In the genomic region with DNA sequence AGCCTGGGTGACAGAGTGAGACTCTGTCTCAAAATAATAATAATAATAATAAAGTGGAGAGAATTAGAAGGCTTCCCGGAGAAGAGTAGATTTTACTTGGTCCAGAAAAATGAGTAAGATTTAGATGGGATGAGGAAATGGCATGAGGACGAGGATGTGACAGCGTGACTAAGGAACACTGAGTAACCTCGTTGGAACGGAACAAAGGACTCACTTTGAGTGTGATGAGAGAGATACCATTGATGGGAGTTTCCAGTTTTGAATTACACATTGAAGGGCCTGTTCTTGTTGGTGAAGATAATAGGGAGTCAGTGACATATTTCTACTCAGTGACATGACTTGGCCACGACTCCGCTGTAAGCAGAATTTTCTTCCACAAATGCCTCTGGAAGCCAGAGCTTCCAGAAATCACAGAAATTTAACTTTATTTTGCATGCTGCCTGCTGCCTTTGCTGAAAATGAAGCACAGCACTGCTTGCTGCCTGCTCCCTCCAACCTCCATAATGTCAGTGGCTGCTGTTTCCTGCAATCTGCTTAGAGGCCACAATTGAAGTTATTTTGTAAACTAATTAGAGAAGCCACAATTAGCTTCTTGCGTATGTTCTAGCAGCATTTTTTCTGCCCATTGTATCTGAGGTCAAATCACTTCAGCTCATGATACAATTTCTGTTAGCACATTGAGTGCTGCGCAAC, we compare ENCODE assay signal across 13 cellular contexts. TPM values are rescaled to one million over a fixed set of nuclear protein-coding genes. Genes with fewer than 3 reads are reported as not detected.
A peak's percentile ranks its signal among the peaks of the same experiment; 100 is the strongest.
DNase-seq lines count a peak whose midpoint lies in the region; ATAC-seq, FAIRE-seq and TF ChIP-seq lines count a peak whose summit lies in the region.
"Had no signal": no experiment of that assay in that cellular context is flagged by ENCODE, and none has a peak within 500 bp of the region (broad histone marks: within the 10 kb centered on the region; RNA-seq: fewer than 3 reads in every experiment).

No MANE protein-coding gene starts in this region.

- H4K20me1 ChIP-seq in IMR-90 (ENCODE audit: insufficient read depth, low read length), result no peaks in the 10 kb centered on the region

- no peak for TF ChIP-seq RAD21 in IMR-90 (IDR thresholded peaks at IDR 0.05; ENCODE audit: low read length)

- TF ChIP-seq POLR2A in IMR-90 (IDR thresholded peaks at IDR 0.05; ENCODE audit: low read depth, low read length), result no peak
- no peak for TF ChIP-seq POLR2A in thyroid gland (IDR thresholded peaks at IDR 0.05)

- peak; percentile 73 for DNase-seq in AG20443 (ENCODE audit: low spot score)
- peak; percentile 77 for DNase-seq in IMR-90
- peak; percentile 38 for DNase-seq in bronchial epithelial cell (ENCODE audit: low read depth)
- DNase-seq in lung microvascular endothelial cell (ENCODE audit: low read depth in 2 of 2), result peak; percentile 53 to 70
- no peak for DNase-seq in NCI-H2081 treated with DMSO at 0.1 percent for 48 hours (lab: John Stamatoyannopoulos, UW)
- DNase-seq in NCI-H128 (lab: John Stamatoyannopoulos, UW; ENCODE audit: unreplicated experiment), result no peak
- no peak for DNase-seq in DMS53 treated with DMSO at 0.1 percent for 48 hours (lab: John Stamatoyannopoulos, UW; ENCODE audit: unreplicated experiment)
- no peak for DNase-seq in thyroid gland
- DNase-seq: activated gamma-delta T cell treated with Interleukin-2 at 50 U/mL for 16 hours; CD4-positive, CD25-positive, alpha-beta regulatory T cell; effector memory CD4-positive, alpha-beta T cell; NCI-H1105; WERI-Rb-1 had no signal

- peak overlapping the region; percentile 48; the same call in 1 of the 2 replicates for H3K18ac ChIP-seq in IMR-90 (ENCODE audit: low read depth, low read length)

- peak overlapping the region; percentile 15; the same call in 1 of the 2 replicates for H2BK120ac ChIP-seq in IMR-90 (ENCODE audit: low read depth, low read length)

- dilution Hi-C loops in IMR-90 (cut with HindIII; ENCODE audit: low sequenced_read_pairs, unreplicated experiment), result no loop called here

- no peak overlapping the region for H2AK9ac ChIP-seq in IMR-90 (replicated peaks; ENCODE audit: low read depth, low read length, poor library complexity)

- peak; percentile 67 for ATAC-seq in IMR-90 (ENCODE audit: low read depth)

- peak overlapping the region; percentile 81 for H2AFZ ChIP-seq in IMR-90 (replicated peaks; ENCODE audit: low read length, poor library complexity)

- H4K5ac ChIP-seq in IMR-90 (ENCODE audit: low read depth, low read length), result no peak overlapping the region; the same call in 1 of the 2 replicates

- peak overlapping the region; percentile 10 for H3K14ac ChIP-seq in IMR-90 (replicated peaks; ENCODE audit: low read depth, low read length)

- CTCF ChIA-PET in IMR-90 (lab: Yijun Ruan, JAX), result no interaction called here

- peak overlapping the region; percentile 19; the same call in 1 of the 2 replicates for H3K4ac ChIP-seq in IMR-90 (ENCODE audit: low read depth, low read length)

- H3K4me3 ChIP-seq in IMR-90 (ENCODE audit: insufficient read depth, low read depth, low read length), result no peak overlapping the region
- no peak overlapping the region for H3K4me3 ChIP-seq in bronchial epithelial cell (ENCODE audit: low read depth, low read length)
- H3K4me3 ChIP-seq in thyroid gland (replicated peaks in 1 of 3), result no peak overlapping the region

- peak overlapping the region in 1 of 2 experiments; percentile 47; a peak in 2 of 4 replicates for H4K8ac ChIP-seq in IMR-90 (ENCODE audit: low read depth in 2 of 2, low read length in 2 of 2)

- no peak overlapping the region for H2AK5ac ChIP-seq in IMR-90 (ENCODE audit: low read depth, low read length)

- H2BK5ac ChIP-seq in IMR-90 (ENCODE audit: low read depth, low read length, poor library complexity, severe bottlenecking), result peak overlapping the region; percentile 43

- intact Hi-C loops in IMR-90 (cut with micrococcal nuclease), result no loop called here
- intact Hi-C loops in thyroid gland (cut with DNase I), result no loop called here

- BruUV-seq in IMR-90 (replicated peaks; lab: Mats Ljungman, UMichigan), result no TSS peak

- no peak for FAIRE-seq in bronchial epithelial cell (lab: Jason Lieb, UNC)

- TF ChIP-seq CTCF in IMR-90 (conservative IDR thresholded peaks at IDR 0.05; ENCODE audit: low read depth, low read length) (no peak), bronchial epithelial cell (IDR thresholded peaks at IDR 0.05; ENCODE audit: insufficient read depth, low read length, severe bottlenecking) (no peak), thyroid gland (IDR thresholded peaks at IDR 0.05) (no peak)

- POLR2A ChIA-PET in IMR-90 (lab: Charles Lee; ENCODE audit: unreplicated experiment), result no interaction called here

- H3K27ac ChIP-seq in IMR-90 (ENCODE audit: insufficient read depth, low read length) (no peak overlapping the region; the same call in 1 of the 2 replicates), thyroid gland (no peak overlapping the region)
- H3K27ac ChIP-seq: WERI-Rb-1 had no signal

- H3K36me3 ChIP-seq in IMR-90 (ENCODE audit: control insufficient read depth, insufficient read depth, low read length), result no peaks in the 10 kb centered on the region
- H3K36me3 ChIP-seq in bronchial epithelial cell (ENCODE audit: control insufficient read depth, insufficient read depth, low read length), result no peaks in the 10 kb centered on the region
- no peaks in the 10 kb centered on the region for H3K36me3 ChIP-seq in thyroid gland
- H3K36me3 ChIP-seq: WERI-Rb-1 had no signal

- 0 out of 3 replicates have a peak overlapping the region, but pooled peaks have one; percentile 6 for H2BK15ac ChIP-seq in IMR-90 (ENCODE audit: low read depth, low read length)

- H3K79me1 ChIP-seq in IMR-90 (ENCODE audit: low read depth in 1 of 2, low read length in 2 of 2), result no peaks in the 10 kb centered on the region

- H3K4me2 ChIP-seq in IMR-90 (ENCODE audit: low read depth, low read length), result no peak overlapping the region; the same call in 1 of the 2 replicates

- WGBS in IMR-90 (ENCODE audit: extremely low coverage in 2 of 2, insufficient read length in 1 of 2), 2 experiments, result 11% methylated on average over 5 of the region's 9 CpGs; no CpG with 5 or more reads in 1 of the 2 experiments
- 56 to 64% methylated on average over 9 of the region's 9 CpGs for WGBS in thyroid gland, 2 donors

- no peak overlapping the region for H4K91ac ChIP-seq in IMR-90 (ENCODE audit: insufficient read depth, low read depth, low read length)

- H3K56ac ChIP-seq in IMR-90 (ENCODE audit: extremely low read depth, insufficient read depth, low read length), result no peak overlapping the region

- H2BK20ac ChIP-seq in IMR-90 (ENCODE audit: low read depth, low read length), result peak overlapping the region; percentile 43; the same call in 1 of the 2 replicates

- H3K4me1 ChIP-seq in IMR-90 (ENCODE audit: control insufficient read depth, insufficient read depth, low read length) (peaks cover 4% of the 10 kb centered on the region; the same call in 1 of the 2 replicates), thyroid gland (no peaks in the 10 kb centered on the region)

- H3K27me3 ChIP-seq in IMR-90 (ENCODE audit: control insufficient read depth, insufficient read depth, low read length) (no peaks in the 10 kb centered on the region), bronchial epithelial cell (ENCODE audit: control insufficient read depth, insufficient read depth, low read length) (no peaks in the 10 kb centered on the region), thyroid gland (no peaks in the 10 kb centered on the region)

- in situ Hi-C loops in IMR-90 (cut with MboI; ENCODE audit: low sequenced_read_pairs), result no loop called here

- peak overlapping the region; percentile 32; the same call in 1 of the 2 replicates for H3K23ac ChIP-seq in IMR-90 (ENCODE audit: low read depth, low read length)

- 0 out of 2 replicates have a peak, but pooled peaks cover 2% of the 10 kb centered on the region for H3K9me1 ChIP-seq in IMR-90 (ENCODE audit: insufficient read depth, low read length)

- H3K9me3 ChIP-seq in IMR-90 (ENCODE audit: control insufficient read depth, insufficient read depth, low read length), result no peaks in the 10 kb centered on the region
- H3K9me3 ChIP-seq in thyroid gland, result no peaks in the 10 kb centered on the region

- H3K9ac ChIP-seq in IMR-90 (ENCODE audit: low read depth, low read length), result no peak overlapping the region

TF ChIP-seq in IMR-90, 13 proteins besides CTCF, POLR2A, EP300 and RAD21:
- TF ChIP-seq CEBPB (IDR thresholded peaks at IDR 0.05; ENCODE audit: low read depth, low read length) (peak; percentile 64; the same call in 1 of the 2 replicates), ELK1 (IDR thresholded peaks at IDR 0.05; ENCODE audit: borderline replicate concordance, low read depth, low read length) (no peak)

RNA-seq across cellular contexts. Expression of gene FBXO28, which starts 33.7 kb away (rescaled TPM):
- 22.6 and 30.0 TPM in 2 replicates for total RNA-seq in IMR-90 (2012; rRNA removed)
- polyA plus RNA-seq in IMR-90 (2012; rRNA removed), result 10.6 and 11.6 TPM in 2 replicates
- 6.6 and 6.8 TPM in 2 replicates for polyA plus RNA-seq in IMR-90 (2012; cell fraction: cytosol; rRNA removed)
- 3.8 and 13.9 TPM in 2 replicates for polyA plus RNA-seq in IMR-90 (2012; cell fraction: nucleus; rRNA removed; ENCODE audit: low replicate concordance)
- total RNA-seq in bronchial epithelial cell, result 35.8 and 42.0 TPM in 2 replicates
- total RNA-seq in lung microvascular endothelial cell, result 51.0 and 95.0 TPM in 2 replicates
- total RNA-seq in thyroid gland, result 10 to 100 TPM; 32.5 to 64.7 (median 35.4) TPM

Comparison
In these comparisons a context has a peak if more than half of its experiments do, and no peak if none do; other contexts are left out.
1. DNase-seq: peak in AG20443 (single experiment), IMR-90 (single experiment), bronchial epithelial cell (single experiment) and lung microvascular endothelial cell (2 of 2); none in NCI-H2081 treated with DMSO at 0.1 percent for 48 hours (single experiment), NCI-H128 (single experiment), DMS53 treated with DMSO at 0.1 percent for 48 hours (single experiment) and thyroid gland (0 of 2).